In the genomic region with DNA sequence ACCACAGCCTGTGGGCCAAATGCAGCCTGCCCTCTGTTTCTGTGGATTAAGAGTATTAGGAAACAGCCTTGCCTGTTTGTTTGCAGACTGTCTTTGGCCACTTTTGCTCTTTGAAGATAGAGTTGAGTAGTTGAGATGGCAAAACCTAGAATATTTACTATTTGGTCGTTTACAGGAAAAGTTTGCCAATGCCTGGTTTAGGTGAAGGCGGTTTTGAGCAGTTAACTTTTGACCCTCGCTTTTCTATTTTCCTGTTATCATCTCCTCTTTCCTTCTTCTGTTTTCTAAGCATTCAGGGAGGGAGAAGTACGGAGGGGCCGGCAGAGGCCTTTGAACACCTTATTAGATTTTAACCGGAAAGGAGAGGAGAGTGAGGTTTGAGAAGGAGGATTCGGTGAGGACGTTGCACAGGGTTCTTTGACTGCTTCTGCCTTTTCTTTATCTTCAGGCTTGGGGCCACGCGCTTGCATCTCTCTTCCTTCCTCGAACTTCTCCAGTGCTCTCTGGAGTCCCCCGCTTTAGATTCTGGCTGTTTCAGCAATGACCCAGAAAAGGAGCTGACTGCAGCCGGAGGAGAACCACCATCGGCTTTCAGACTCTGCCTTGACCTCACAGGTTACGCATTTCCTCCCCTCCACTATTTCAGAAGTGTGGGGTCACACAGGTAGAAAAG, we compare ENCODE assay signal across 26 cellular contexts. TPM values are rescaled to one million over a fixed set of nuclear protein-coding genes. Genes with fewer than 3 reads are reported as not detected.
A peak's percentile ranks its signal among the peaks of the same experiment; 100 is the strongest.
DNase-seq lines count a peak whose midpoint lies in the region; ATAC-seq, FAIRE-seq and TF ChIP-seq lines count a peak whose summit lies in the region.
"Had no signal": no experiment of that assay in that cellular context is flagged by ENCODE, and none has a peak within 500 bp of the region (broad histone marks: within the 10 kb centered on the region; RNA-seq: fewer than 3 reads in every experiment).

No MANE protein-coding gene starts in this region.

- peaks cover 55% of the 10 kb centered on the region for H3K4me1 Mint-ChIP-seq in activated T-helper 17 cell treated with anti-CD3 and anti-CD28 coated beads, Interleukin-2, amount 50 U/mL, for 72 hours
- H3K4me1 Mint-ChIP-seq in MCF 10A (ENCODE audit: insufficient read depth, unreplicated experiment) = peaks cover 40% of the 10 kb centered on the region

- WGBS in HepG2 (ENCODE audit: low lambda C conversion rate) = 7% methylated on average over 15 of the region's 15 CpGs
- WGBS in stomach, 5 donors = 54 to 69% (median 62%) methylated on average over 15 of the region's 15 CpGs

- in situ Hi-C loops in HepG2 (cut with HindIII; ENCODE audit: extremely low pct_ligation_motif_present, low pct_unique_long_range_greater_than_20kb) = no loop called here

- peaks cover 99% of the 10 kb centered on the region for H3K4me1 ChIP-seq in HepG2 (ENCODE audit: insufficient read depth, low read length)
- peaks cover 14 to 51% (median 28%) of the 10 kb centered on the region in 4 donors for H3K4me1 ChIP-seq in stomach

- peak overlapping the region; percentile 85 for H3K4me2 ChIP-seq in HepG2 (ENCODE audit: low read depth, low read length)

- H4K20me1 ChIP-seq in HepG2 (ENCODE audit: insufficient read depth, low read length) = no peaks in the 10 kb centered on the region

- no peak for ATAC-seq in activated T-helper 17 cell treated with anti-CD3 and anti-CD28 coated beads, Interleukin-2, amount 50 U/mL, for 72 hours (replicated peaks)
- peak; percentile 62 for ATAC-seq in HepG2
- no peak for ATAC-seq in GM18858 (IDR thresholded peaks at IDR 0.05; ENCODE audit: unreplicated experiment)
- ATAC-seq: activated naive CD4-positive, alpha-beta T cell treated with anti-CD3 and anti-CD28 coated beads, Interleukin-2, amount 50 U/mL, for 72 hours; stimulated activated naive CD8-positive, alpha-beta T cell treated with anti-CD3 and anti-CD28 coated beads, Interleukin-15, Interleukin-2, amounts not matched to agents 100 U/mL and 50 U/mL, for 24 hours had no signal

- no peaks in the 10 kb centered on the region for H3K79me2 ChIP-seq in HepG2 (ENCODE audit: insufficient read depth, low read length)

- H3K9me3 Mint-ChIP-seq in activated T-helper 17 cell treated with anti-CD3 and anti-CD28 coated beads, Interleukin-2, amount 50 U/mL, for 72 hours = no peaks in the 10 kb centered on the region
- H3K9me3 Mint-ChIP-seq in MCF 10A (ENCODE audit: unreplicated experiment) = peaks cover 7% of the 10 kb centered on the region
- H3K9me3 Mint-ChIP-seq: activated T-helper 2 cell treated with anti-CD3 and anti-CD28 coated beads, Interferon-gamma antibody, Interleukin-2, Interleukin-4, amounts not matched to agents 10 μg/mL and 5 μg/mL and 100 μg/mL, durations not matched to agents 14 hours and 24 hours and 36 hours had no signal

- POLR2A ChIA-PET in HepG2 (lab: Yijun Ruan, JAX) = interaction anchor here (0.7 to 4.9 kb wide), 6 partner anchors 15 to 125 kb away, joined by 3 to 73 read pairs (median 22); no protein-coding TSS in a partner anchor
- POLR2A ChIA-PET in MCF 10A (lab: Yijun Ruan, JAX) = interaction anchor here (0.9 kb wide), 1 partner anchor 9 kb away, joined by 6 read pairs; no protein-coding TSS in a partner anchor

- peak overlapping the region; percentile 73 for H3K9ac ChIP-seq in HepG2 (ENCODE audit: insufficient read depth, low read depth, low read length)

- no peaks in the 10 kb centered on the region for H3K9me3 ChIP-seq in HepG2 (ENCODE audit: low read length)
- H3K9me3 ChIP-seq in stomach = no peaks in the 10 kb centered on the region
- H3K9me3 ChIP-seq: ascending aorta, SJSA1, tibial artery had no signal

- DNase-seq in NB4 (ENCODE audit: low read depth) (peak; percentile 35), HepG2 (ENCODE audit: low spot score) (peak; percentile 96), stomach (no peak), DMS153 treated with DMSO at 0.1 percent for 48 hours (lab: John Stamatoyannopoulos, UW; ENCODE audit: unreplicated experiment) (no peak), MCF 10A (ENCODE audit: unreplicated experiment) (no peak)
- DNase-seq: activated CD4-positive, alpha-beta T cell treated with anti-CD3 and anti-CD28 coated beads, Interleukin-2, amount 10 ng/mL, durations not matched to agents 7 days and 5 days; caudate nucleus; CD4-positive, alpha-beta memory T cell; Karpas-422; kidney glomerular epithelial cell; NCI-H1092; NCI-H1930; NCI-H526 treated with DMSO at 0.1 percent for 48 hours; stimulated activated CD4-positive, alpha-beta T cell treated with anti-CD3 and anti-CD28 coated beads, Interleukin-12 subunit alpha, Interleukin-12 subunit beta, amount 100 ng/mL, for 4 hours; stimulated activated naive CD8-positive, alpha-beta T cell treated with anti-CD3 and anti-CD28 coated beads, Interleukin-15, Interleukin-2, amounts not matched to agents 100 U/mL and 50 U/mL, for 24 hours; T-helper 2 cell; tibial artery; WERI-Rb-1 had no signal

- H3K27ac ChIP-seq in HepG2 (ENCODE audit: extremely low read length, insufficient read depth, low read length) (peak overlapping the region; percentile 84), stomach (peak overlapping the region in 3 of 5 donors; percentile 35 to 68 (median 55))
- H3K27ac ChIP-seq: ascending aorta, SJSA1, tibial artery, WERI-Rb-1 had no signal

- TF ChIP-seq EP300 in HepG2 (IDR thresholded peaks at IDR 0.05; ENCODE audit: low read depth in 2 of 2, low read length in 2 of 2) (peak; percentile 28 to 98; a peak in 3 of 4 replicates), HepG2 (CRISPR knock-in tag; IDR thresholded peaks at IDR 0.05; ENCODE audit: borderline replicate concordance) (peak; percentile 96; the same call in 1 of the 2 replicates), stomach (IDR thresholded peaks at IDR 0.05) (no peak)

- H3K36me3 ChIP-seq in HepG2 (replicated peaks in 1 of 2; ENCODE audit: control insufficient read depth in 1 of 2, insufficient read depth in 2 of 2, low read length in 2 of 2) (no peaks in the 10 kb centered on the region), stomach (no peaks in the 10 kb centered on the region)
- H3K36me3 ChIP-seq: ascending aorta, SJSA1, tibial artery, WERI-Rb-1 had no signal

- CTCF ChIA-PET in HepG2 (lab: Yijun Ruan, JAX; ENCODE audit: low intra/inter-chr PET ratio, low total read pairs) (interaction anchor here (1.2 kb wide), 1 partner anchor 125 kb away, joined by 3 read pairs; no protein-coding TSS in a partner anchor), MCF 10A (lab: Yijun Ruan, JAX) (interaction anchor here (0.7 to 7.4 kb wide), 6 partner anchors 11 to 310 kb away, joined by 3 to 63 read pairs (median 4); no protein-coding TSS in a partner anchor)

- TF ChIP-seq CTCF in NB4 (IDR thresholded peaks at IDR 0.05; ENCODE audit: low read depth, low read length) (no peak), HepG2 (CRISPR knock-in tag; IDR thresholded peaks at IDR 0.05) (no peak), stomach (IDR thresholded peaks at IDR 0.05) (no peak), MCF 10A (IDR thresholded peaks at IDR 0.05; ENCODE audit: unreplicated experiment) (no peak)

- no peak overlapping the region for H2AFZ ChIP-seq in HepG2 (ENCODE audit: low read length)

- no peak overlapping the region for H3K27ac Mint-ChIP-seq in activated T-helper 17 cell treated with anti-CD3 and anti-CD28 coated beads, Interleukin-2, amount 50 U/mL, for 72 hours
- no peak overlapping the region for H3K27ac Mint-ChIP-seq in MCF 10A (ENCODE audit: low read depth, unreplicated experiment)
- H3K27ac Mint-ChIP-seq: activated CD4-positive, alpha-beta T cell treated with anti-CD3 and anti-CD28 coated beads, Interleukin-2, amount 10 ng/mL, durations not matched to agents 7 days and 5 days; activated naive CD4-positive, alpha-beta T cell treated with anti-CD3 and anti-CD28 coated beads, Interleukin-2, amount 50 U/mL, for 72 hours; activated T-helper 2 cell treated with anti-CD3 and anti-CD28 coated beads, Interferon-gamma antibody, Interleukin-2, Interleukin-4, amounts not matched to agents 10 μg/mL and 5 μg/mL and 100 μg/mL, durations not matched to agents 14 hours and 24 hours and 36 hours had no signal

- peak overlapping the region; percentile 26 for H3K4me3 Mint-ChIP-seq in activated T-helper 17 cell treated with anti-CD3 and anti-CD28 coated beads, Interleukin-2, amount 50 U/mL, for 72 hours
- no peak overlapping the region for H3K4me3 Mint-ChIP-seq in MCF 10A (ENCODE audit: unreplicated experiment)
- H3K4me3 Mint-ChIP-seq: activated CD4-positive, alpha-beta T cell treated with anti-CD3 and anti-CD28 coated beads, Interleukin-2, amount 10 ng/mL, durations not matched to agents 7 days and 5 days; CD4-positive, alpha-beta memory T cell had no signal

- intact Hi-C loops in HepG2 (cut with micrococcal nuclease; ENCODE audit: unreplicated experiment) (loop anchor here (2.0 kb wide), 1 partner anchor 76 kb away; no protein-coding TSS in a partner anchor), stomach (cut with DNase I; ENCODE audit: low total_unique reads) (no loop called here), MCF 10A (cut with micrococcal nuclease) (no loop called here)

- no peak for TF ChIP-seq RAD21 in HepG2 (CRISPR knock-in tag; IDR thresholded peaks at IDR 0.05)

- no peaks in the 10 kb centered on the region for H3K27me3 Mint-ChIP-seq in activated T-helper 17 cell treated with anti-CD3 and anti-CD28 coated beads, Interleukin-2, amount 50 U/mL, for 72 hours
- H3K27me3 Mint-ChIP-seq in MCF 10A (ENCODE audit: insufficient read depth, unreplicated experiment) = no peaks in the 10 kb centered on the region
- H3K27me3 Mint-ChIP-seq: activated CD4-positive, alpha-beta T cell treated with anti-CD3 and anti-CD28 coated beads, Interleukin-2, amount 10 ng/mL, durations not matched to agents 7 days and 5 days; CD4-positive, alpha-beta memory T cell had no signal

- TF ChIP-seq POLR2A in NB4 (IDR thresholded peaks at IDR 0.05; ENCODE audit: extremely low read depth, insufficient read length) (no peak), HepG2 (IDR thresholded peaks at IDR 0.05; ENCODE audit: insufficient read depth in 1 of 2, low read depth in 2 of 2, low read length in 2 of 2) (peak; percentile 30 to 35; a peak in 2 of 4 replicates), stomach (IDR thresholded peaks at IDR 0.05) (no peak)

- H3K36me3 Mint-ChIP-seq in activated T-helper 17 cell treated with anti-CD3 and anti-CD28 coated beads, Interleukin-2, amount 50 U/mL, for 72 hours (ENCODE audit: low read depth) = peaks cover 38% of the 10 kb centered on the region
- H3K36me3 Mint-ChIP-seq in MCF 10A (ENCODE audit: insufficient read depth, unreplicated experiment) = no peaks in the 10 kb centered on the region
- H3K36me3 Mint-ChIP-seq: CD4-positive, alpha-beta memory T cell had no signal

- BruUV-seq in HepG2 (replicated peaks; lab: Mats Ljungman, UMichigan) = TSS peak; percentile 85
- BruUV-seq in MCF 10A (replicated peaks; lab: Mats Ljungman, UMichigan) = no TSS peak

- FAIRE-seq in HepG2 (lab: Jason Lieb, UNC) = peak; percentile 88
- FAIRE-seq: RCC 7860 had no signal

- H3K4me3 ChIP-seq in NB4 (ENCODE audit: low read depth, low read length) (no peak overlapping the region), HepG2 (replicated peaks in 1 of 3; ENCODE audit: insufficient read depth in 1 of 3, low read depth in 2 of 3, low read length in 3 of 3) (peak overlapping the region; percentile 40 to 67 (median 47)), stomach (no peak overlapping the region)
- H3K4me3 ChIP-seq: ascending aorta, SJSA1, tibial artery had no signal

- H3K27me3 ChIP-seq in HepG2 (ENCODE audit: control insufficient read depth in 1 of 2, insufficient read depth in 2 of 2, low read length in 2 of 2) (no peaks in the 10 kb centered on the region), stomach (no peaks in the 10 kb centered on the region)
- H3K27me3 ChIP-seq: ascending aorta, SJSA1, tibial artery had no signal

RNA-seq across cellular contexts. Expression of a gene that starts 39.2 kb away (rescaled TPM):
- total RNA-seq in activated T-helper 17 cell treated with anti-CD3 and anti-CD28 coated beads, Interleukin-2, amount 50 U/mL, for 72 hours = 10 to 100 TPM; 55.8 to 97.6 TPM
- 1.9 and 3.6 TPM in 2 replicates for total RNA-seq in HepG2 (2016; rRNA removed; fragmentation: Illumina TruSeq; extraction: Trizol)
- 0.88 and 1.0 TPM in 2 replicates for total RNA-seq in HepG2 (2016; cell fraction: cytosol; rRNA removed; fragmentation: Illumina TruSeq; extraction: Trizol; ENCODE audit: low read depth)
- total RNA-seq in HepG2 (2016; cell fraction: insoluble cytoplasmic fraction; rRNA removed; fragmentation: Illumina TruSeq; extraction: Trizol) = 2.6 and 4.1 TPM in 2 replicates
- total RNA-seq in HepG2 (2016; cell fraction: membrane; rRNA removed; fragmentation: Illumina TruSeq; extraction: Trizol) = 0.93 and 1.1 TPM in 2 replicates
- 2.8 and 3.1 TPM in 2 replicates for total RNA-seq in HepG2 (2016; cell fraction: nucleus; rRNA removed; fragmentation: Illumina TruSeq; extraction: Trizol)
- 4.7 and 7.3 TPM in 2 replicates for polyA plus RNA-seq in HepG2 (2011; rRNA removed)
- 6.0 and 6.1 TPM in 2 replicates for polyA plus RNA-seq in HepG2 (2011; cell fraction: cytosol; rRNA removed)
- 2.0 and 2.8 TPM in 2 replicates for polyA plus RNA-seq in HepG2 (2011; cell fraction: nucleus; rRNA removed)
- 3.1 and 4.5 TPM in 2 replicates for polyA plus RNA-seq in HepG2 (2012)
- polyA plus RNA-seq in HepG2 (2016; cell fraction: cytosol; fragmentation: Illumina TruSeq; extraction: Trizol; ENCODE audit: low read depth) = 1.2 and 1.3 TPM in 2 replicates
- polyA plus RNA-seq in HepG2 (2016; cell fraction: insoluble cytoplasmic fraction; fragmentation: Illumina TruSeq; extraction: Trizol; ENCODE audit: low read depth) = 1.8 and 3.2 TPM in 2 replicates
- 0.65 and 1.0 TPM in 2 replicates for polyA plus RNA-seq in HepG2 (2016; cell fraction: membrane; fragmentation: Illumina TruSeq; extraction: Trizol; ENCODE audit: low read depth)
- polyA plus RNA-seq in HepG2 (2016; cell fraction: nucleus; fragmentation: Illumina TruSeq; extraction: Trizol; ENCODE audit: insufficient read depth, low read depth) = 3.7 and 3.8 TPM in 2 replicates
- 4.2 TPM in 1 of 2 replicates, not detected in the other for polyA minus RNA-seq in HepG2 (2011; rRNA and poly(A)+ RNA removed; ENCODE audit: low replicate concordance)
- 3.3 and 3.6 TPM in 2 replicates for polyA minus RNA-seq in HepG2 (2011; cell fraction: cytosol; rRNA and poly(A)+ RNA removed)
- 2.3 and 2.5 TPM in 2 replicates for polyA minus RNA-seq in HepG2 (2011; cell fraction: nucleus; rRNA and poly(A)+ RNA removed)
- 10 to 100 TPM in 4 of 5 donors, 1 to 10 TPM in 1; 2.3 to 99.6 (median 30.7) TPM for total RNA-seq in stomach
- polyA plus RNA-seq in stomach = 100 to 1,000 TPM in 1 of 3 donors, 10 to 100 TPM in 2; 11.9 to 111 (median 18.9) TPM
- total RNA-seq in MCF 10A (2022) = not detected in 2 replicates
- total RNA-seq: CD4-positive, alpha-beta memory T cell; dermis microvascular lymphatic vessel endothelial cell; SJSA1 had no signal

Comparison
In these comparisons a context has a peak if more than half of its experiments do, and no peak if none do; other contexts are left out.
1. DNase-seq: peak in NB4 (single experiment) and HepG2 (single experiment); none in stomach (single experiment), DMS153 treated with DMSO at 0.1 percent for 48 hours (single experiment) and MCF 10A (single experiment).
2. H3K4me3 ChIP-seq: peak in HepG2 (3 of 3); none in NB4 (single experiment) and stomach (0 of 4).
3. POLR2A ChIP-seq: peak in HepG2 (2 of 2); none in NB4 (single experiment) and stomach (0 of 4).